ENCODE assay signal across 8 cellular contexts in the genomic region with DNA sequence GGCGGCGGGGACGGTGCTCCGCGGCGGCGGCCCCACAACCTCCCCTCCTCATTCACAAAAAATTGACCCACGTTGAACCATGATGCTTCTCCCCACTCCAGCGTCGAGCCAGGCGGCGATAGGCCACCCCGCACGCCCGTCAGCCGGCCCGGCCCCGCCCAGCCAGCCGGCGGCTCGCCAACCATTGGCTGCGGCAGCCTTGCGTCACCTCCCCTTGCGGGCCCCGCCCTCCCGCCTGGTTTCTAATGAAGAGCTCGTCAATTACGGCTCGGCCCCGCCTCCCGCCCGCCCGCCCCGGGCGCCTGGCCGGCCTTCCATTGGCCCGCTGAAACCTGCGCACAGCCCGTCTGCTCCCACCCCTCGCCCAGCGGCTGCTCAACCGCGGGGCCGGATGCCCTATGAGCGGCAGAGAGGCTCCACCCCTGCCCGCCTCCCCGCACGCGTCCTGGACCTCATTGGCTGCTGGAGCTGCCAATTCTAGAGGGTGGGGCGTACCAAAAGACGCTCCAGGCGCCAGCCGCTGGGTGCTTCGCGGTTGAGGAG. TPM values are rescaled to one million over a fixed set of nuclear protein-coding genes. Genes with fewer than 3 reads are reported as not detected.
DNase-seq lines count a peak whose midpoint lies in the region; ATAC-seq and TF ChIP-seq lines count a peak whose summit lies in the region.

A gene (minus strand): TSS at position 114 of the 543 bp plus-strand sequence. CDS start 48,321 bp downstream, outside the sequence.

- peak within 1 kb of the TSS; percentile 94 for H3K4me2 ChIP-seq in smooth muscle cell

- peak within 1 kb of the TSS; percentile 92 for H2AFZ ChIP-seq in smooth muscle cell (ENCODE audit: low read depth)

- no peak for TF ChIP-seq CTCF in AG04450 (IDR thresholded peaks at IDR 0.05; ENCODE audit: low read depth, low read length)
- no peak for TF ChIP-seq CTCF in smooth muscle cell (IDR thresholded peaks at IDR 0.05; ENCODE audit: borderline replicate concordance, insufficient read depth, poor library complexity, severe bottlenecking)

- no peaks in the 10 kb centered on the region for H3K36me3 Mint-ChIP-seq in immature natural killer cell

- H3K27me3 Mint-ChIP-seq in immature natural killer cell (ENCODE audit: low read depth in 3 of 3) = peaks cover 2 to 14% (median 10%) of the 10 kb centered on the region in 3 donors

- no peaks in the 10 kb centered on the region for H3K36me3 ChIP-seq in smooth muscle cell (ENCODE audit: low read depth)

- H3F3A ChIP-seq in smooth muscle cell (ENCODE audit: low read depth) = no peaks in the 10 kb centered on the region

- H3K27me3 ChIP-seq in AG04450 (ENCODE audit: control insufficient read depth, insufficient read depth, low read length) (no peaks in the 10 kb centered on the region), smooth muscle cell (ENCODE audit: low read depth) (no peaks in the 10 kb centered on the region)

- peak within 1 kb of the TSS; percentile 95 to 97 (median 96) for H3K27ac Mint-ChIP-seq in immature natural killer cell

- H3K9ac ChIP-seq in smooth muscle cell (ENCODE audit: low read depth) = peak within 1 kb of the TSS; percentile 100

- H3K9me3 Mint-ChIP-seq in immature natural killer cell = no peaks in the 10 kb centered on the region

- H3K9me3 ChIP-seq in AG04450 (ENCODE audit: control insufficient read depth, insufficient read depth, low read length) = no peaks in the 10 kb centered on the region
- no peaks in the 10 kb centered on the region for H3K9me3 ChIP-seq in smooth muscle cell (replicated peaks; ENCODE audit: low read depth)

- H3K27ac ChIP-seq in AG04450 (ENCODE audit: low read depth, low read length) (peak within 1 kb of the TSS; percentile 99), smooth muscle cell (ENCODE audit: low read depth) (peak within 1 kb of the TSS; percentile 99)

- H3K4me1 Mint-ChIP-seq in immature natural killer cell = peaks cover 33 to 43% of the 10 kb centered on the region in 2 donors

- POLR2A ChIA-PET in AG04450 (lab: Yijun Ruan, JAX) = interaction anchor here (0.6 to 1.2 kb wide), 8 partner anchors 9 to 197 kb away, joined by 3 to 20 read pairs (median 4); no protein-coding TSS in a partner anchor

- H3K4me3 Mint-ChIP-seq in immature natural killer cell = peak within 1 kb of the TSS; percentile 92 to 98 (median 94)

- ATAC-seq in GM19025 (IDR thresholded peaks at IDR 0.05; ENCODE audit: low read depth, unreplicated experiment) = peak; percentile 87
- ATAC-seq in HG03354 (IDR thresholded peaks at IDR 0.05; ENCODE audit: poor library complexity, severe bottlenecking, unreplicated experiment) = peak; percentile 90

- H4K20me1 ChIP-seq in smooth muscle cell (ENCODE audit: low read depth) = peaks cover 39% of the 10 kb centered on the region

- peaks cover 41% of the 10 kb centered on the region for H3K79me2 ChIP-seq in smooth muscle cell (ENCODE audit: low read depth)

- DNase-seq in AG04450 (ENCODE audit: low read depth, low spot score) = peak; percentile 98
- peak; percentile 91 to 98 for DNase-seq in NCI-H446 (lab: John Stamatoyannopoulos, UW)
- DNase-seq in activated CD4-positive, CD25-positive, alpha-beta regulatory T cell treated with anti-CD3 and anti-CD28 coated beads, Interleukin-2, amount 50 U/mL, for 16 hours (ENCODE audit: low read depth, low spot score) = peak; percentile 99
- DNase-seq in central memory CD4-positive, alpha-beta T cell = peak; percentile 100
- peak; percentile 100 for DNase-seq in immature natural killer cell
- peak; percentile 100 for DNase-seq in smooth muscle cell (lab: John Stamatoyannopoulos, UW; ENCODE audit: unreplicated experiment)

- peaks cover 12% of the 10 kb centered on the region for H3K4me1 ChIP-seq in smooth muscle cell (ENCODE audit: low read depth)

- H3K4me3 ChIP-seq in AG04450 (ENCODE audit: low read depth, low read length) = peak within 1 kb of the TSS; percentile 98
- H3K4me3 ChIP-seq in smooth muscle cell = peak within 1 kb of the TSS; percentile 82

- CTCF ChIA-PET in AG04450 (lab: Charles Lee) = interaction anchor here (0.6 to 1.0 kb wide), 2 partner anchors 157 to 591 kb away, joined by 3 to 8 read pairs; no protein-coding TSS in a partner anchor

- 3% methylated on average over 35 of the region's 55 CpGs for whole genome bisulfite sequencing in smooth muscle cell (ENCODE audit: low lambda C conversion rate)

RNA-seq across cellular contexts. Expression of the gene that starts here (rescaled TPM):
- polyA plus RNA-seq in AG04450 (2011; rRNA removed) (5.6 and 8.9 TPM in 2 replicates), immature natural killer cell (1 to 10 TPM; 1.9 to 8.1 (median 5.1) TPM), smooth muscle cell (6.2 and 9.8 TPM in 2 replicates)
- polyA minus RNA-seq in AG04450 (2011; rRNA and poly(A)+ RNA removed) = 20.3 and 21.1 TPM in 2 replicates
- total RNA-seq in smooth muscle cell = 24.4 and 35.7 TPM in 2 replicates

Comparison
In these comparisons a context has a peak if more than half of its experiments do, and no peak if none do; other contexts are left out.
1. Peak in every context shown above with its lines: DNase-seq, ATAC-seq, H3K4me3 ChIP-seq and H3K27ac ChIP-seq.